15 cellular contexts compared by ENCODE assay signal in the genomic region with DNA sequence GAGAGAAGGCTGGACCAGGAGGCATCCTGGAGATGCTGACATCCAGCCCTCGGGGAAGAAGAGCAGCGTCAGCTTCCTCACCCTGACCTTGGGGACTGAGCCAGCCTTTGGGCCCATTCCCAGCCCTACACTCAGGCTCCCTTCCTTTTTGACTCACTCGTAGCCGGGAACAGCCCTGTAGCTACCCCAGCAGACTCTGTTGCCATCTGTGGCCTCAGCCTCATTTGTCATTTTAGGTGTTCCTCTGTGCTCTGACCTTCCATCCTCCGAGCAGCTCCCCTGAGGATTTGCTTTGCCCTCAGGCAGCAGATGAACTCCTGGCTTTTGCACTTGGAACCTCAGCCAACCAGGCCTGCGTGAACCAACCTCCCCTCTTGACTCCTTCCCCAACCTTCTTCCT.
"Had no signal": no experiment of that assay in that cellular context is flagged by ENCODE, and none has a peak within 500 bp of the region (broad histone marks: within the 10 kb centered on the region; RNA-seq: fewer than 3 reads in every experiment).

No MANE protein-coding gene starts in this region.

- H3K4me1 ChIP-seq: tibial artery had no signal

- H3K27me3 ChIP-seq: tibial artery had no signal

- H3K9me3 ChIP-seq: tibial artery had no signal

- DNase-seq: activated CD4-positive, alpha-beta memory T cell treated with anti-CD3 and anti-CD28 coated beads, Interleukin-2, amount 10 ng/mL, durations not matched to agents 7 days and 5 days; activated CD4-positive, alpha-beta T cell treated with anti-CD3 and anti-CD28 coated beads for 36 hours; activated CD8-positive, alpha-beta memory T cell treated with anti-CD3 and anti-CD28 coated beads, Interleukin-2, amount 10 ng/mL, durations not matched to agents 7 days and 5 days; activated naive CD4-positive, alpha-beta T cell treated with Interleukin-2 at 50 U/mL for 16 hours; activated naive CD8-positive, alpha-beta T cell treated with anti-CD3 and anti-CD28 coated beads, Interleukin-2, amount 10 ng/mL, durations not matched to agents 7 days and 5 days; caudate nucleus; foreskin melanocyte; stimulated activated CD8-positive, alpha-beta memory T cell treated with anti-CD3 and anti-CD28 coated beads, Interleukin-4, amount 100 ng/mL, for 48 hours; stimulated activated naive CD4-positive, alpha-beta T cell treated with Interleukin-2 at 50 U/mL for 16 hours; tibial artery had no signal

- H3K36me3 ChIP-seq: tibial artery had no signal

- FAIRE-seq: keratinocyte, urothelium cell line had no signal

- H3K27ac ChIP-seq: tibial artery had no signal

- ATAC-seq: activated CD4-positive, alpha-beta T cell treated with anti-CD3 and anti-CD28 coated beads for 36 hours; activated CD8-positive, alpha-beta memory T cell treated with anti-CD3 and anti-CD28 coated beads, Interleukin-2, amount 10 ng/mL, durations not matched to agents 7 days and 5 days; activated T-helper 17 cell treated with anti-CD3 and anti-CD28 coated beads, Interleukin-2, amount 50 U/mL, for 72 hours; left lobe of liver; WTC11 had no signal

- H3K4me3 ChIP-seq: tibial artery had no signal
